ENCODE assay signal across 22 cellular contexts in genomic region chr12:49195734-49196133, GRCh38. TPM values are rescaled to one million over a fixed set of nuclear protein-coding genes. Genes with fewer than 3 reads are reported as not detected.
DNase-seq lines count a peak whose midpoint lies in the region; ATAC-seq, FAIRE-seq and TF ChIP-seq lines count a peak whose summit lies in the region.
"Had no signal": no experiment of that assay in that cellular context is flagged by ENCODE, and none has a peak within 500 bp of the region (broad histone marks: within the 10 kb centered on the region; RNA-seq: fewer than 3 reads in every experiment).

No MANE protein-coding gene starts in this region.

- no peak overlapping the region for H3K4me3 Mint-ChIP-seq in activated CD8-positive, alpha-beta T cell treated with anti-CD3 and anti-CD28 coated beads for 36 hours

- no peak overlapping the region for H3K4me3 ChIP-seq in adipocyte (ENCODE audit: low read length)
- H3K4me3 ChIP-seq in mucosa of descending colon, result no peak overlapping the region
- H3K4me3 ChIP-seq in BE2C (ENCODE audit: low read depth, low read length), result no peak overlapping the region
- H3K4me3 ChIP-seq: coronary artery, ovary, vagina had no signal

- TF ChIP-seq POLR2A in GM12891 (IDR thresholded peaks at IDR 0.05; ENCODE audit: low read depth, low read length), result no peak

- ATAC-seq in mucosa of descending colon, result peak; percentile 21
- no peak for ATAC-seq in GM18861 (IDR thresholded peaks at IDR 0.05; ENCODE audit: unreplicated experiment)
- ATAC-seq in activated CD8-positive, alpha-beta T cell treated with anti-CD3 and anti-CD28 coated beads for 36 hours, result no peak

- H3K27me3 ChIP-seq in adipocyte (replicated peaks; ENCODE audit: control insufficient read depth, insufficient read depth, low read length) (no peaks in the 10 kb centered on the region), BE2C (no peaks in the 10 kb centered on the region)
- H3K27me3 ChIP-seq: ovary, vagina had no signal

- peak overlapping the region; percentile 16 for H3K9ac ChIP-seq in adipocyte (ENCODE audit: low read length)
- H3K9ac ChIP-seq: SK-N-SH had no signal

- no peaks in the 10 kb centered on the region for H3K9me3 Mint-ChIP-seq in activated CD8-positive, alpha-beta T cell treated with anti-CD3 and anti-CD28 coated beads for 36 hours
- H3K9me3 Mint-ChIP-seq: activated T-helper 2 cell treated with anti-CD3 and anti-CD28 coated beads, Interferon-gamma antibody, Interleukin-2, Interleukin-4, amounts not matched to agents 10 μg/mL and 5 μg/mL and 100 μg/mL, durations not matched to agents 14 hours and 24 hours and 36 hours had no signal

- peaks cover under 1% of the 10 kb centered on the region for H3K4me1 Mint-ChIP-seq in activated CD8-positive, alpha-beta T cell treated with anti-CD3 and anti-CD28 coated beads for 36 hours (ENCODE audit: low read depth)

- CTCF ChIA-PET in activated CD8-positive, alpha-beta T cell treated with anti-CD3 and anti-CD28 coated beads for 36 hours (lab: Charles Lee), result interaction anchor here (1.5 kb wide), 1 partner anchor 108 kb away, joined by 4 read pairs; no protein-coding TSS in a partner anchor

- FAIRE-seq in GM12891 (lab: Jason Lieb, UNC), result peak; percentile 43
- FAIRE-seq: small intestine had no signal

- no peak for DNase-seq in GM12891 (ENCODE audit: insufficient read length, low spot score)
- DNase-seq in NOMO-1 (lab: John Stamatoyannopoulos, UW; ENCODE audit: unreplicated experiment in 2 of 2), result peak; percentile 62 to 84
- no peak for DNase-seq in adipocyte (ENCODE audit: low read depth)
- DNase-seq in mucosa of descending colon, result no peak
- no peak for DNase-seq in NCI-H2227 treated with DMSO at 0.1 percent for 48 hours (lab: John Stamatoyannopoulos, UW)
- no peak for DNase-seq in activated CD8-positive, alpha-beta T cell treated with anti-CD3 and anti-CD28 coated beads for 36 hours
- DNase-seq in BE2C, result no peak
- DNase-seq: activated CD4-positive, CD25-positive, alpha-beta regulatory T cell; anterior cingulate cortex; erythroblast; KG1; midbrain; NCI-H1436; NCI-H345; SK-N-SH; small intestine; stimulated activated naive CD4-positive, alpha-beta T cell had no signal

- H3K27ac Mint-ChIP-seq in activated CD8-positive, alpha-beta T cell treated with anti-CD3 and anti-CD28 coated beads for 36 hours, result no peak overlapping the region
- H3K27ac Mint-ChIP-seq: activated T-helper 2 cell treated with anti-CD3 and anti-CD28 coated beads, Interferon-gamma antibody, Interleukin-2, Interleukin-4, amounts not matched to agents 10 μg/mL and 5 μg/mL and 100 μg/mL, durations not matched to agents 14 hours and 24 hours and 36 hours had no signal

- H3K4me1 ChIP-seq in adipocyte (ENCODE audit: control insufficient read depth, insufficient read depth, low read length) (peaks cover 20% of the 10 kb centered on the region), mucosa of descending colon (ENCODE audit: low read depth) (no peaks in the 10 kb centered on the region), BE2C (peaks cover 8% of the 10 kb centered on the region)
- H3K4me1 ChIP-seq: vagina had no signal

- POLR2A ChIA-PET in activated CD8-positive, alpha-beta T cell treated with anti-CD3 and anti-CD28 coated beads for 36 hours (lab: Charles Lee), result interaction anchor here (1.4 kb wide), 1 partner anchor 64 kb away, joined by 3 read pairs; the partner anchor contains the start of gene TUBA1B

- no peaks in the 10 kb centered on the region for H3K36me3 Mint-ChIP-seq in activated CD8-positive, alpha-beta T cell treated with anti-CD3 and anti-CD28 coated beads for 36 hours (ENCODE audit: low read depth)

- TF ChIP-seq CTCF in mucosa of descending colon (IDR thresholded peaks at IDR 0.05) (no peak), BE2C (IDR thresholded peaks at IDR 0.05; ENCODE audit: low read depth, low read length) (no peak)
- TF ChIP-seq CTCF in activated CD8-positive, alpha-beta T cell treated with anti-CD3 and anti-CD28 coated beads for 36 hours (IDR thresholded peaks at IDR 0.05), result no peak

- H3K9me3 ChIP-seq in adipocyte (ENCODE audit: control insufficient read depth, low read length), result no peaks in the 10 kb centered on the region
- H3K9me3 ChIP-seq in mucosa of descending colon, result no peaks in the 10 kb centered on the region
- no peaks in the 10 kb centered on the region for H3K9me3 ChIP-seq in BE2C
- H3K9me3 ChIP-seq: ovary, SK-N-SH, vagina had no signal

- intact Hi-C loops in mucosa of descending colon (cut with DNase I, micrococcal nuclease), result no loop called here
- intact Hi-C loops in activated CD8-positive, alpha-beta T cell treated with anti-CD3 and anti-CD28 coated beads for 36 hours (cut with micrococcal nuclease), result no loop called here

- no peaks in the 10 kb centered on the region for H3K27me3 Mint-ChIP-seq in activated CD8-positive, alpha-beta T cell treated with anti-CD3 and anti-CD28 coated beads for 36 hours

- H3K36me3 ChIP-seq in adipocyte (ENCODE audit: control insufficient read depth, insufficient read depth, low read length, severe bottlenecking), result no peaks in the 10 kb centered on the region
- no peaks in the 10 kb centered on the region for H3K36me3 ChIP-seq in mucosa of descending colon (ENCODE audit: low read depth)
- H3K36me3 ChIP-seq in BE2C, result no peaks in the 10 kb centered on the region
- H3K36me3 ChIP-seq: ovary, vagina had no signal

TF ChIP-seq in GM12891, 5 proteins besides CTCF, POLR2A, EP300 and RAD21:
- TF ChIP-seq PAX5 (IDR thresholded peaks at IDR 0.05; ENCODE audit: insufficient read depth, low read length, severe bottlenecking) (no peak), SPI1 (IDR thresholded peaks at IDR 0.05; ENCODE audit: low read depth, low read length) (no peak), POU2F2 (IDR thresholded peaks at IDR 0.05; ENCODE audit: low read depth, low read length) (no peak), POLR2AphosphoS5 (IDR thresholded peaks at IDR 0.05; ENCODE audit: low read depth, low read length) (no peak), TAF1 (IDR thresholded peaks at IDR 0.05; ENCODE audit: low read depth, low read length) (no peak)

RNA-seq across cellular contexts. Expression of gene TUBA1A, which starts 6.9 kb away (rescaled TPM):
- 82.9 TPM for polyA plus RNA-seq in GM12891 (2012; ENCODE audit: low read depth, missing spikeins)
- total RNA-seq in mucosa of descending colon, result 100 to 1,000 TPM in 1 of 3 donors, 10 to 100 TPM in 2; 20.5 to 295 (median 64.4) TPM
- total RNA-seq in activated CD8-positive, alpha-beta T cell treated with anti-CD3 and anti-CD28 coated beads for 36 hours, result 10 to 100 TPM; 70.6 to 71.2 TPM
- polyA plus RNA-seq in BE2C (2012; ENCODE audit: insufficient read depth, insufficient read length, low read depth), result 1,431 TPM

Comparison
In these comparisons a context has a peak if more than half of its experiments do, and no peak if none do; other contexts are left out.
1. DNase-seq: peak in NOMO-1 (2 of 2); none in GM12891 (single experiment), adipocyte (single experiment), mucosa of descending colon (0 of 3), NCI-H2227 treated with DMSO at 0.1 percent for 48 hours (single experiment), activated CD8-positive, alpha-beta T cell treated with anti-CD3 and anti-CD28 coated beads for 36 hours (single experiment) and BE2C (single experiment).